ENCODE assay signal across 28 cellular contexts in the genomic region with DNA sequence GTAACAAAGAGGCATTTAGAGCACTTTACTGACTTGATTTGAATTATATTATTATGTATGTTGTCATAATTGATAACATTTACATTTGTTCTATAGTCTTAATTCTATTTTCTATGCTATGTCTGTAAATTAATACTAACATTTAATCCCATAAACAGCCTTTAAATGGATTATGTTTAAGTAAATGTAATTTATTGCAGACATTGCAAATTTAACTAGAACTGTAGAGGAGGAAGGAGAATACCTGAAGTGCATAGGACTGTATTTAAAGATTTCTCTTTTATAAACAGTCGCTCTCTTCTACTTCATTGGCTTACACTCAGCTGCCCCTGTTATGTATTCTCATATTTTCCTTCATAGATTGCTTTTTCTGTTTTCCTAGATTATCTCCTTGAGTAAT.
"Had no signal": no experiment of that assay in that cellular context is flagged by ENCODE, and none has a peak within 500 bp of the region (broad histone marks: within the 10 kb centered on the region; RNA-seq: fewer than 3 reads in every experiment).

No MANE protein-coding gene starts in this region.

- H3K4me1 ChIP-seq: adrenal gland, body of pancreas, colonic mucosa had no signal

- H3K27me3 ChIP-seq: adrenal gland, body of pancreas, colonic mucosa had no signal

- DNase-seq: activated CD4-positive, alpha-beta memory T cell treated with anti-CD3 and anti-CD28 coated beads for 36 hours; activated CD4-positive, alpha-beta T cell treated with anti-CD3 and anti-CD28 coated beads for 36 hours; activated CD4-positive, alpha-beta T cell treated with anti-CD3 and anti-CD28 coated beads, Interleukin-2, amount 10 ng/mL, durations not matched to agents 24 days and 14 days; activated CD4-positive, CD25-positive, alpha-beta regulatory T cell; activated CD4-positive, CD25-positive, alpha-beta regulatory T cell treated with anti-CD3 and anti-CD28 coated beads, Interleukin-2, amount 50 U/mL, for 72 hours; activated CD8-positive, alpha-beta memory T cell treated with anti-CD3 and anti-CD28 coated beads, Interleukin-2, amount 10 ng/mL, durations not matched to agents 7 days and 5 days; activated CD8-positive, alpha-beta memory T cell treated with anti-CD3 and anti-CD28 coated beads, Interleukin-2, amount 50 U/mL, for 4 hours; activated CD8-positive, alpha-beta T cell treated with anti-CD3 and anti-CD28 coated beads, Interleukin-2, amount 10 ng/mL, durations not matched to agents 7 days and 5 days; activated effector memory CD4-positive, alpha-beta T cell treated with anti-CD3 and anti-CD28 coated beads, Interleukin-2, amount 50 U/mL, for 16 hours; activated naive CD4-positive, alpha-beta T cell treated with anti-CD3 and anti-CD28 coated beads for 36 hours; activated naive CD8-positive, alpha-beta T cell treated with anti-CD3 and anti-CD28 coated beads for 36 hours; activated naive CD8-positive, alpha-beta T cell treated with anti-CD3 and anti-CD28 coated beads, Interleukin-2, amount 50 U/mL, for 24 hours; activated T-cell treated with anti-CD3 and anti-CD28 coated beads, Interleukin-2, amount 50 U/mL, for 1 hour; activated T-cell treated with anti-CD3 and anti-CD28 coated beads, Interleukin-2, amount 50 U/mL, for 48 hours; adrenal gland; amygdala; aorta; body of pancreas; caudate nucleus; cerebellar nuclear complex; colonic mucosa; effector memory CD4-positive, alpha-beta T cell; endodermal cell; foreskin fibroblast; head of caudate nucleus; T-helper 1 cell; T-helper 17 cell; T1000 had no signal

- H3K9me3 ChIP-seq: adrenal gland, body of pancreas, colonic mucosa had no signal

- H3K36me3 ChIP-seq: adrenal gland, colonic mucosa had no signal

- H3K27ac ChIP-seq: adrenal gland, body of pancreas, colonic mucosa had no signal

- H3K4me3 ChIP-seq: adrenal gland, body of pancreas, colonic mucosa had no signal
